ENCODE assay signal across 9 cellular contexts in the genomic region with DNA sequence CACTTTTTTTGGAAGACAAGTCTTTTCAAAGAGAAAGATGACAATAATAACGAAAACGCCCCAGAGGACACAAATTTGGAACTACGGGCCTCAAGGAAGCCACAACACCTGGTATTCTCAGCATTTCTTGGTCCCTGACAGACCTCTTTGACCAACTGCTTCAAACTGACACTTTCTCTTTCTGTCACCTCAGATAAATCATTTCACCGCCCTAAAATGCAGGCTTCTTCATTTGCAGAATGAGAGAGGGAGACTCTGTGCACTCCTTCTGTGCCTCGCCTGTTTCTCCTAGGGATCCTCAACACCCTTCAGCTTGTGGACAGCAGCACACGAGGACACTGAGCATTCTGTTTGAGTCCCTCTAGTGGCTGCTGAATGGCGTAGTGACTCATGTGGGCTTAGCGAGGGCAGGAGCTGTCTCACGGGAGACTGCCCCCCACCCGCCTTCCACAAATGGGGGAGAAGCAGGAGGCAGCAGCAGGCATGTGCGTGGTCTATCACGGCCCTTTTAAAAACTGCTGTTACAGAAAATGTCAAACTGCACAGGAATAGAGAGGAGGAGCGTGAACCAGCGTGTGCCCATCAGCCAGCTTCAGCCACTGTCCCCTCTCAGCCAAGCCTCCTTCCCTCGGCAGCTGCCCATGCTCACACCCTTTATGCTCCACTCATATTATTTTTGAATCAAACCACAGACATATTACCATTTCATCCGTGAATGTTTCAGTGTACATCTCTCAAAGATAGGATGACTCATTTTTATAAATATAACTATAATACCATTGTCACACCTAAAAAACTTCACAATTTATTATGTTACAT. TPM values are rescaled to one million over a fixed set of nuclear protein-coding genes. Genes with fewer than 3 reads are reported as not detected.
DNase-seq lines count a peak whose midpoint lies in the region; ATAC-seq, FAIRE-seq and TF ChIP-seq lines count a peak whose summit lies in the region.
"Had no signal": no experiment of that assay in that cellular context is flagged by ENCODE, and none has a peak within 500 bp of the region (broad histone marks: within the 10 kb centered on the region; RNA-seq: fewer than 3 reads in every experiment).

No MANE protein-coding gene starts in this region.

- no peaks in the 10 kb centered on the region for H3K4me1 ChIP-seq in keratinocyte (ENCODE audit: control insufficient read depth, extremely low read depth, insufficient read depth, low read length)

- CTCF ChIA-PET in activated CD8-positive, alpha-beta T cell treated with anti-CD3 and anti-CD28 coated beads for 36 hours (lab: Charles Lee), result interaction anchor here (0.6 to 1.2 kb wide), 6 partner anchors 18 to 379 kb away, joined by 3 to 7 read pairs (median 3); no protein-coding TSS in a partner anchor

- ATAC-seq in GM21390 (IDR thresholded peaks at IDR 0.05; ENCODE audit: unreplicated experiment) (peak; percentile 52), HG03521 (IDR thresholded peaks at IDR 0.05; ENCODE audit: unreplicated experiment) (peak; percentile 44)
- ATAC-seq in activated CD8-positive, alpha-beta T cell treated with anti-CD3 and anti-CD28 coated beads for 36 hours, result peak; percentile 70
- ATAC-seq: CD8-positive, alpha-beta T cell had no signal

- no peaks in the 10 kb centered on the region for H3K9me3 ChIP-seq in keratinocyte (ENCODE audit: control insufficient read depth, low read depth, low read length)

- POLR2A ChIA-PET in activated CD8-positive, alpha-beta T cell treated with anti-CD3 and anti-CD28 coated beads for 36 hours (lab: Charles Lee), result no interaction called here

- DNase-seq in NCI-H1436 treated with DMSO at 0.1 percent for 48 hours (lab: John Stamatoyannopoulos, UW) (peak; percentile 21), NCI-H1436 (lab: John Stamatoyannopoulos, UW) (no peak), keratinocyte (ENCODE audit: low read depth, low spot score) (no peak), DMS79 (lab: John Stamatoyannopoulos, UW) (no peak), OCI-M2 (lab: John Stamatoyannopoulos, UW; ENCODE audit: unreplicated experiment) (no peak)
- peak; percentile 28 for DNase-seq in activated CD8-positive, alpha-beta T cell treated with anti-CD3 and anti-CD28 coated beads for 36 hours

- H3K27me3 Mint-ChIP-seq in activated CD8-positive, alpha-beta T cell treated with anti-CD3 and anti-CD28 coated beads for 36 hours, result peaks cover 34% of the 10 kb centered on the region

- dilution Hi-C loops in keratinocyte (cut with MboI; ENCODE audit: extremely low pct_ligation_motif_present, low sequenced_read_pairs), result no loop called here

- no peak overlapping the region for H3K4me3 Mint-ChIP-seq in activated CD8-positive, alpha-beta T cell treated with anti-CD3 and anti-CD28 coated beads for 36 hours
- H3K4me3 Mint-ChIP-seq: CD8-positive, alpha-beta T cell had no signal

- H3K36me3 Mint-ChIP-seq in activated CD8-positive, alpha-beta T cell treated with anti-CD3 and anti-CD28 coated beads for 36 hours (ENCODE audit: low read depth), result no peaks in the 10 kb centered on the region
- H3K36me3 Mint-ChIP-seq: CD8-positive, alpha-beta T cell had no signal

- no peak overlapping the region for H2AFZ ChIP-seq in keratinocyte (ENCODE audit: control insufficient read depth, low read length)

- no peak overlapping the region for H3K27ac Mint-ChIP-seq in activated CD8-positive, alpha-beta T cell treated with anti-CD3 and anti-CD28 coated beads for 36 hours
- H3K27ac Mint-ChIP-seq: CD8-positive, alpha-beta T cell had no signal

- no peak overlapping the region for H3K27ac ChIP-seq in keratinocyte (ENCODE audit: control insufficient read depth, insufficient read depth, low read length)

- no peaks in the 10 kb centered on the region for H3K9me1 ChIP-seq in keratinocyte (ENCODE audit: control insufficient read depth, extremely low read depth, insufficient read depth, low read length)

- TF ChIP-seq CTCF in activated CD8-positive, alpha-beta T cell treated with anti-CD3 and anti-CD28 coated beads for 36 hours (IDR thresholded peaks at IDR 0.05), result peak; percentile 41
- TF ChIP-seq CTCF in keratinocyte (optimal IDR thresholded peaks at IDR 0.05 in 1 of 3, IDR thresholded peaks at IDR 0.05 in 1 of 3, conservative IDR thresholded peaks at IDR 0.05 in 1 of 3; ENCODE audit: extremely low read depth in 1 of 3, insufficient read depth in 2 of 3, low read length in 3 of 3), result peak; percentile 34 to 55 (median 39)

- H3K4me2 ChIP-seq in keratinocyte (ENCODE audit: control insufficient read depth, extremely low read depth, insufficient read depth, low read depth, low read length), result no peak overlapping the region

- no peaks in the 10 kb centered on the region for H4K20me1 ChIP-seq in keratinocyte (ENCODE audit: control insufficient read depth, extremely low read depth, insufficient read depth, low read length)

- H3K4me3 ChIP-seq in keratinocyte (ENCODE audit: control insufficient read depth in 2 of 3, extremely low read depth in 1 of 3, insufficient read depth in 2 of 3, low read depth in 1 of 3, low read length in 3 of 3), result no peak overlapping the region

- peaks cover 2% of the 10 kb centered on the region for H3K79me2 ChIP-seq in keratinocyte (ENCODE audit: control insufficient read depth, insufficient read depth, low read length)

- peaks cover 35 to 45% of the 10 kb centered on the region in 2 experiments for H3K36me3 ChIP-seq in keratinocyte (ENCODE audit: control insufficient read depth in 2 of 2, extremely low read depth in 1 of 2, insufficient read depth in 2 of 2, low read length in 2 of 2)

- intact Hi-C loops in activated CD8-positive, alpha-beta T cell treated with anti-CD3 and anti-CD28 coated beads for 36 hours (cut with micrococcal nuclease), result no loop called here

- no peaks in the 10 kb centered on the region for H3K27me3 ChIP-seq in keratinocyte (ENCODE audit: control insufficient read depth, extremely low read depth, insufficient read depth, low read length)

- no peak for FAIRE-seq in keratinocyte (lab: Jason Lieb, UNC)

- H3K9ac ChIP-seq in keratinocyte (ENCODE audit: control insufficient read depth, extremely low read depth, insufficient read depth, low read length), result no peak overlapping the region

- H3K9me3 Mint-ChIP-seq in activated CD8-positive, alpha-beta T cell treated with anti-CD3 and anti-CD28 coated beads for 36 hours, result no peaks in the 10 kb centered on the region
- H3K9me3 Mint-ChIP-seq: CD8-positive, alpha-beta T cell had no signal

- peaks cover 6% of the 10 kb centered on the region for H3K4me1 Mint-ChIP-seq in activated CD8-positive, alpha-beta T cell treated with anti-CD3 and anti-CD28 coated beads for 36 hours (ENCODE audit: low read depth)

RNA-seq across cellular contexts. Expression of a gene that starts 41.4 kb away (rescaled TPM):
- 1 to 10 TPM; 5.2 to 6.1 TPM for total RNA-seq in activated CD8-positive, alpha-beta T cell treated with anti-CD3 and anti-CD28 coated beads for 36 hours
- 81.7 to 105 TPM (median 95.6 TPM) in 3 replicates for polyA plus RNA-seq in keratinocyte
- polyA plus RNA-seq in keratinocyte (2011; ENCODE audit: low read depth), result 83.9 TPM
- 71.7 and 85.2 TPM in 2 replicates for polyA plus RNA-seq in keratinocyte (2011; cell fraction: cytosol; rRNA removed)
- 134 and 143 TPM in 2 replicates for polyA plus RNA-seq in keratinocyte (2011; cell fraction: nucleus; rRNA removed)
- polyA plus RNA-seq in keratinocyte (2012; ENCODE audit: low replicate concordance), result 59.5 and 86.4 TPM in 2 replicates
- polyA minus RNA-seq in keratinocyte, result 71.0 to 119 TPM (median 96.2 TPM) in 3 replicates
- polyA minus RNA-seq in keratinocyte (2011; cell fraction: cytosol; rRNA and poly(A)+ RNA removed), result 60.0 TPM
- polyA minus RNA-seq in keratinocyte (2011; cell fraction: nucleus; rRNA and poly(A)+ RNA removed), result 50.8 and 85.9 TPM in 2 replicates
- total RNA-seq: CD8-positive, alpha-beta T cell had no signal

Comparison
In these comparisons a context has a peak if more than half of its experiments do, and no peak if none do; other contexts are left out.
1. DNase-seq: peak in NCI-H1436 treated with DMSO at 0.1 percent for 48 hours (single experiment) and activated CD8-positive, alpha-beta T cell treated with anti-CD3 and anti-CD28 coated beads for 36 hours (single experiment); none in NCI-H1436 (single experiment), keratinocyte (single experiment), DMS79 (single experiment) and OCI-M2 (single experiment).
2. Peak in every context shown above with its lines, with median percentiles within 50 percentile points of each other: ATAC-seq.